1 cellular context compared by ENCODE assay signal in genomic region chr11:132347156-132348090, GRCh38.
TF ChIP-seq lines count a peak whose summit lies in the region.

No MANE protein-coding gene starts in this region.

TF ChIP-seq in IMR-90, 13 proteins besides CTCF, POLR2A, EP300 and RAD21:
- no peak for TF ChIP-seq CEBPB (IDR thresholded peaks at IDR 0.05; ENCODE audit: low read depth, low read length)
- TF ChIP-seq RCOR1 (IDR thresholded peaks at IDR 0.05; ENCODE audit: insufficient replicate concordance, low read length), result no peak
- no peak for TF ChIP-seq MXI1 (IDR thresholded peaks at IDR 0.05; ENCODE audit: borderline replicate concordance, low read depth, low read length)
- TF ChIP-seq SMC3 (IDR thresholded peaks at IDR 0.05; ENCODE audit: low read depth, low read length), result no peak
- TF ChIP-seq NFE2L2 (IDR thresholded peaks at IDR 0.05; ENCODE audit: low read depth, low read length), result no peak
- TF ChIP-seq MAFK (IDR thresholded peaks at IDR 0.05; ENCODE audit: low read depth, low read length), result no peak
- TF ChIP-seq BHLHE40 (IDR thresholded peaks at IDR 0.05; ENCODE audit: low read depth, low read length), result no peak
- no peak for TF ChIP-seq ELK1 (IDR thresholded peaks at IDR 0.05; ENCODE audit: borderline replicate concordance, low read depth, low read length)
- TF ChIP-seq RFX5 (IDR thresholded peaks at IDR 0.05; ENCODE audit: low read depth, low read length), result no peak
- TF ChIP-seq, protein P1, sequence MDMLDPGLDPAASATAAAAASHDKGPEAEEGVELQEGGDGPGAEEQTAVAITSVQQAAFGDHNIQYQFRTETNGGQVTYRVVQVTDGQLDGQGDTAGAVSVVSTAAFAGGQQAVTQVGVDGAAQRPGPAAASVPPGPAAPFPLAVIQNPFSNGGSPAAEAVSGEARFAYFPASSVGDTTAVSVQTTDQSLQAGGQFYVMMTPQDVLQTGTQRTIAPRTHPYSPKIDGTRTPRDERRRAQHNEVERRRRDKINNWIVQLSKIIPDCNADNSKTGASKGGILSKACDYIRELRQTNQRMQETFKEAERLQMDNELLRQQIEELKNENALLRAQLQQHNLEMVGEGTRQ (IDR thresholded peaks at IDR 0.05; ENCODE audit: low read depth, low read length), result no peak
- TF ChIP-seq MAZ (IDR thresholded peaks at IDR 0.05; ENCODE audit: borderline replicate concordance, low read depth, low read length), result no peak
- no peak for TF ChIP-seq CHD1 (IDR thresholded peaks at IDR 0.05; ENCODE audit: low read depth, low read length)
- TF ChIP-seq FOS (IDR thresholded peaks at IDR 0.05; ENCODE audit: low read depth, low read length), result no peak
